Comparison of ENCODE assay signal across 24 cellular contexts in the genomic region with DNA sequence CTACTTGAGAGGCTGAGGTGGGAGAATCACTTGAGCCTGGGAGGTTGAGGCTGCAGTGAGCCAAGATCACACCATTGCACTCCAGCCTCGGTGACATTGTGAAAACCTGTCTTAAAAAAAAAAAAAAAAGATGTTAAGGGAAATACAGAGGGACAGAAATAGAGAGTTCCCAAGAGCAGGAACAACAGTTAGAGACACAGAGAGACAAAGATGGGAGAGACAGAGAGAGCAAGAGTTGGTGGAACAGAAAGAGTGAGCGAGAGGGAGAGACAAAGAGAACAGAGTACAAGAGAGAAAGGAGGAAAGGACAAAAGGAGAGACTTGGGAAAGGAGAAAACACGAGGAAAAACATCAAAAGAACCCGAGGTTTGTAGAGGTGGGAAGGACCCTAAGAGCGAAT. TPM values are rescaled to one million over a fixed set of nuclear protein-coding genes. Genes with fewer than 3 reads are reported as not detected.
DNase-seq lines count a peak whose midpoint lies in the region; ATAC-seq and TF ChIP-seq lines count a peak whose summit lies in the region.
"Had no signal": no experiment of that assay in that cellular context is flagged by ENCODE, and none has a peak within 500 bp of the region (broad histone marks: within the 10 kb centered on the region; RNA-seq: fewer than 3 reads in every experiment).

No MANE protein-coding gene starts in this region.

- intact Hi-C loops in activated CD4-positive, alpha-beta memory T cell treated with anti-CD3 and anti-CD28 coated beads for 36 hours (cut with micrococcal nuclease), result no loop called here
- intact Hi-C loops in CD14-positive monocyte (cut with micrococcal nuclease), result loop anchor here in 1 of 2 donors (5.0 to 10.0 kb wide), 3 partner anchors 33 to 180 kb away; a partner anchor contains a TSS
- intact Hi-C loops in activated T-helper 1 cell treated with anti-CD3 and anti-CD28 coated beads, Interleukin-12 subunit alpha, Interleukin-12 subunit beta, Interleukin-2, Interleukin-4 antibody, amounts not matched to agents 30 ng/mL and 10 ng/mL and 1 ng/mL, durations not matched to agents 14 hours and 24 hours and 36 hours (cut with micrococcal nuclease), result no loop called here

- DNase-seq in activated CD4-positive, alpha-beta memory T cell treated with anti-CD3 and anti-CD28 coated beads, Interleukin-2, amount 10 ng/mL, durations not matched to agents 7 days and 5 days, result no peak
- no peak for DNase-seq in activated CD4-positive, alpha-beta memory T cell treated with anti-CD3 and anti-CD28 coated beads for 36 hours
- DNase-seq in CD14-positive monocyte (ENCODE audit: low spot score) (no peak), naive B cell (no peak), SHP77 (lab: John Stamatoyannopoulos, UW) (no peak), DMS114 treated with DMSO at 0.1 percent for 48 hours (lab: John Stamatoyannopoulos, UW; ENCODE audit: unreplicated experiment) (no peak)
- DNase-seq in activated T-helper 1 cell treated with anti-CD3 and anti-CD28 coated beads, Interleukin-12 subunit alpha, Interleukin-12 subunit beta, Interleukin-2, Interleukin-4 antibody, amounts not matched to agents 30 ng/mL and 10 ng/mL and 1 ng/mL, durations not matched to agents 14 hours and 24 hours and 36 hours (ENCODE audit: low spot score), result no peak
- DNase-seq: activated CD8-positive, alpha-beta memory T cell treated with anti-CD3 and anti-CD28 coated beads for 24 hours; activated T-cell treated with anti-CD3 and anti-CD28 coated beads, Interleukin-2, amount 50 U/mL, for 72 hours; adrenal gland; colonic mucosa; effector memory CD8-positive, alpha-beta T cell; foreskin fibroblast; HCEC 1CT; heart left ventricle; NCI-H1092 treated with DMSO at 0.1 percent for 48 hours; NCI-H2029; NCI-H226; NCI-H748 treated with DMSO at 0.1 percent for 48 hours; psoas muscle; testis had no signal

- H3K27ac Mint-ChIP-seq in activated CD4-positive, alpha-beta memory T cell treated with anti-CD3 and anti-CD28 coated beads, Interleukin-2, amount 10 ng/mL, durations not matched to agents 7 days and 5 days, result peak overlapping the region; percentile 13
- H3K27ac Mint-ChIP-seq in activated CD4-positive, alpha-beta memory T cell treated with anti-CD3 and anti-CD28 coated beads for 36 hours, result no peak overlapping the region
- peak overlapping the region in 5 of 7 donors; percentile 0 to 95 (median 24) for H3K27ac Mint-ChIP-seq in CD14-positive monocyte
- peak overlapping the region; percentile 45 for H3K27ac Mint-ChIP-seq in activated T-helper 1 cell treated with anti-CD3 and anti-CD28 coated beads, Interleukin-12 subunit alpha, Interleukin-12 subunit beta, Interleukin-2, Interleukin-4 antibody, amounts not matched to agents 30 ng/mL and 10 ng/mL and 1 ng/mL, durations not matched to agents 14 hours and 24 hours and 36 hours
- H3K27ac Mint-ChIP-seq in naive B cell, result peak overlapping the region; percentile 88 to 99 (median 90)
- H3K27ac Mint-ChIP-seq: activated T-cell treated with anti-CD3 and anti-CD28 coated beads, Interleukin-2, amount 50 U/mL, for 72 hours; WTC11 had no signal

- H3K27me3 Mint-ChIP-seq in activated CD4-positive, alpha-beta memory T cell treated with anti-CD3 and anti-CD28 coated beads, Interleukin-2, amount 10 ng/mL, durations not matched to agents 7 days and 5 days, result no peaks in the 10 kb centered on the region
- H3K27me3 Mint-ChIP-seq in activated CD4-positive, alpha-beta memory T cell treated with anti-CD3 and anti-CD28 coated beads for 36 hours, result no peaks in the 10 kb centered on the region
- no peaks in the 10 kb centered on the region for H3K27me3 Mint-ChIP-seq in CD14-positive monocyte (ENCODE audit: low read depth in 3 of 3)
- peaks cover 1% of the 10 kb centered on the region for H3K27me3 Mint-ChIP-seq in activated T-helper 1 cell treated with anti-CD3 and anti-CD28 coated beads, Interleukin-12 subunit alpha, Interleukin-12 subunit beta, Interleukin-2, Interleukin-4 antibody, amounts not matched to agents 30 ng/mL and 10 ng/mL and 1 ng/mL, durations not matched to agents 14 hours and 24 hours and 36 hours (ENCODE audit: insufficient read depth)
- no peaks in the 10 kb centered on the region for H3K27me3 Mint-ChIP-seq in naive B cell
- H3K27me3 Mint-ChIP-seq: effector memory CD8-positive, alpha-beta T cell had no signal

- peaks cover 90% of the 10 kb centered on the region for H3K4me1 Mint-ChIP-seq in activated CD4-positive, alpha-beta memory T cell treated with anti-CD3 and anti-CD28 coated beads, Interleukin-2, amount 10 ng/mL, durations not matched to agents 7 days and 5 days
- peaks cover 68% of the 10 kb centered on the region for H3K4me1 Mint-ChIP-seq in activated CD4-positive, alpha-beta memory T cell treated with anti-CD3 and anti-CD28 coated beads for 36 hours (ENCODE audit: low read depth)
- H3K4me1 Mint-ChIP-seq in CD14-positive monocyte (peaks cover 86% of the 10 kb centered on the region), naive B cell (peaks cover 50 to 95% (median 77%) of the 10 kb centered on the region in 3 donors)
- H3K4me1 Mint-ChIP-seq in activated T-helper 1 cell treated with anti-CD3 and anti-CD28 coated beads, Interleukin-12 subunit alpha, Interleukin-12 subunit beta, Interleukin-2, Interleukin-4 antibody, amounts not matched to agents 30 ng/mL and 10 ng/mL and 1 ng/mL, durations not matched to agents 14 hours and 24 hours and 36 hours (ENCODE audit: low read depth), result peaks cover 91% of the 10 kb centered on the region

- H3K36me3 Mint-ChIP-seq in activated CD4-positive, alpha-beta memory T cell treated with anti-CD3 and anti-CD28 coated beads, Interleukin-2, amount 10 ng/mL, durations not matched to agents 7 days and 5 days (ENCODE audit: low read depth), result no peaks in the 10 kb centered on the region
- H3K36me3 Mint-ChIP-seq in activated CD4-positive, alpha-beta memory T cell treated with anti-CD3 and anti-CD28 coated beads for 36 hours, result no peaks in the 10 kb centered on the region
- peaks cover 0 to 11% of the 10 kb centered on the region in 2 donors for H3K36me3 Mint-ChIP-seq in CD14-positive monocyte
- H3K36me3 Mint-ChIP-seq in activated T-helper 1 cell treated with anti-CD3 and anti-CD28 coated beads, Interleukin-12 subunit alpha, Interleukin-12 subunit beta, Interleukin-2, Interleukin-4 antibody, amounts not matched to agents 30 ng/mL and 10 ng/mL and 1 ng/mL, durations not matched to agents 14 hours and 24 hours and 36 hours (ENCODE audit: low read depth), result peaks cover 6% of the 10 kb centered on the region
- no peaks in the 10 kb centered on the region for H3K36me3 Mint-ChIP-seq in naive B cell
- H3K36me3 Mint-ChIP-seq: WTC11 had no signal

- CTCF ChIA-PET in activated CD4-positive, alpha-beta memory T cell treated with anti-CD3 and anti-CD28 coated beads, Interleukin-2, amount 10 ng/mL, durations not matched to agents 7 days and 5 days (lab: Charles Lee), result interaction anchor here (2.4 to 3.5 kb wide), 2 partner anchors 11 to 39 kb away, joined by 8 to 13 read pairs; no protein-coding TSS in a partner anchor
- CTCF ChIA-PET in activated CD4-positive, alpha-beta memory T cell treated with anti-CD3 and anti-CD28 coated beads for 36 hours (lab: Charles Lee), result interaction anchor here (1.0 kb wide), 1 partner anchor 31 kb away, joined by 3 read pairs; no protein-coding TSS in a partner anchor

- no peak for ATAC-seq in naive B cell (ENCODE audit: low read depth in 2 of 2)
- ATAC-seq in HG03457 (IDR thresholded peaks at IDR 0.05; ENCODE audit: unreplicated experiment), result no peak
- ATAC-seq: activated T-cell treated with anti-CD3 and anti-CD28 coated beads, Interleukin-2, amount 50 U/mL, for 72 hours; effector memory CD8-positive, alpha-beta T cell; heart left ventricle; psoas muscle; SK-N-SH treated with all-trans-retinoic acid at 6 μM for 48 hours; WTC11 had no signal

- POLR2A ChIA-PET in activated CD4-positive, alpha-beta memory T cell treated with anti-CD3 and anti-CD28 coated beads, Interleukin-2, amount 10 ng/mL, durations not matched to agents 7 days and 5 days (lab: Charles Lee), result interaction anchor here (3.9 to 18.8 kb wide), 3 partner anchors 7 to 33 kb away, joined by 33 to 588 read pairs (median 48); a partner anchor contains a TSS
- POLR2A ChIA-PET in activated CD4-positive, alpha-beta memory T cell treated with anti-CD3 and anti-CD28 coated beads for 36 hours (lab: Charles Lee), result interaction anchor here (13.1 kb wide), 1 partner anchor 33 kb away, joined by 263 read pairs; a partner anchor contains a TSS

- H3K9me3 Mint-ChIP-seq in activated CD4-positive, alpha-beta memory T cell treated with anti-CD3 and anti-CD28 coated beads, Interleukin-2, amount 10 ng/mL, durations not matched to agents 7 days and 5 days, result no peaks in the 10 kb centered on the region
- H3K9me3 Mint-ChIP-seq in activated CD4-positive, alpha-beta memory T cell treated with anti-CD3 and anti-CD28 coated beads for 36 hours, result no peaks in the 10 kb centered on the region
- H3K9me3 Mint-ChIP-seq in CD14-positive monocyte (peaks cover 0 to 3% (median 0%) of the 10 kb centered on the region in 7 donors), naive B cell (no peaks in the 10 kb centered on the region)
- no peaks in the 10 kb centered on the region for H3K9me3 Mint-ChIP-seq in activated T-helper 1 cell treated with anti-CD3 and anti-CD28 coated beads, Interleukin-12 subunit alpha, Interleukin-12 subunit beta, Interleukin-2, Interleukin-4 antibody, amounts not matched to agents 30 ng/mL and 10 ng/mL and 1 ng/mL, durations not matched to agents 14 hours and 24 hours and 36 hours
- H3K9me3 Mint-ChIP-seq: activated T-cell treated with anti-CD3 and anti-CD28 coated beads, Interleukin-2, amount 50 U/mL, for 72 hours; effector memory CD8-positive, alpha-beta T cell; WTC11 had no signal

- TF ChIP-seq CTCF in CD14-positive monocyte (IDR thresholded peaks at IDR 0.05), result no peak

- no peak overlapping the region for H3K4me3 Mint-ChIP-seq in activated CD4-positive, alpha-beta memory T cell treated with anti-CD3 and anti-CD28 coated beads, Interleukin-2, amount 10 ng/mL, durations not matched to agents 7 days and 5 days
- no peak overlapping the region for H3K4me3 Mint-ChIP-seq in activated CD4-positive, alpha-beta memory T cell treated with anti-CD3 and anti-CD28 coated beads for 36 hours
- H3K4me3 Mint-ChIP-seq in CD14-positive monocyte, result no peak overlapping the region
- no peak overlapping the region for H3K4me3 Mint-ChIP-seq in activated T-helper 1 cell treated with anti-CD3 and anti-CD28 coated beads, Interleukin-12 subunit alpha, Interleukin-12 subunit beta, Interleukin-2, Interleukin-4 antibody, amounts not matched to agents 30 ng/mL and 10 ng/mL and 1 ng/mL, durations not matched to agents 14 hours and 24 hours and 36 hours
- H3K4me3 Mint-ChIP-seq in naive B cell, result peak overlapping the region in 3 of 8 donors; percentile 2 to 49 (median 3)
- H3K4me3 Mint-ChIP-seq: activated T-cell treated with anti-CD3 and anti-CD28 coated beads, Interleukin-2, amount 50 U/mL, for 72 hours; effector memory CD8-positive, alpha-beta T cell; WTC11 had no signal

RNA-seq across cellular contexts. Expression of a gene that starts 35.8 kb away (rescaled TPM):
- total RNA-seq in activated CD4-positive, alpha-beta memory T cell treated with anti-CD3 and anti-CD28 coated beads, Interleukin-2, amount 10 ng/mL, durations not matched to agents 7 days and 5 days, result 100 to 1,000 TPM; 316 to 318 TPM
- 100 to 1,000 TPM; 188 to 195 TPM for total RNA-seq in activated CD4-positive, alpha-beta memory T cell treated with anti-CD3 and anti-CD28 coated beads for 36 hours
- polyA plus RNA-seq in CD14-positive monocyte (10 to 100 TPM; 20.2 to 23.4 TPM), naive B cell (ENCODE audit: low read depth in 6 of 6) (1 to 10 TPM; 1.8 to 6.4 (median 3.3) TPM)
- total RNA-seq in activated T-helper 1 cell treated with anti-CD3 and anti-CD28 coated beads, Interleukin-12 subunit alpha, Interleukin-12 subunit beta, Interleukin-2, Interleukin-4 antibody, amounts not matched to agents 30 ng/mL and 10 ng/mL and 1 ng/mL, durations not matched to agents 14 hours and 24 hours and 36 hours, result 449 and 458 TPM in 2 replicates
